15 cellular contexts compared by ENCODE assay signal in the genomic region with DNA sequence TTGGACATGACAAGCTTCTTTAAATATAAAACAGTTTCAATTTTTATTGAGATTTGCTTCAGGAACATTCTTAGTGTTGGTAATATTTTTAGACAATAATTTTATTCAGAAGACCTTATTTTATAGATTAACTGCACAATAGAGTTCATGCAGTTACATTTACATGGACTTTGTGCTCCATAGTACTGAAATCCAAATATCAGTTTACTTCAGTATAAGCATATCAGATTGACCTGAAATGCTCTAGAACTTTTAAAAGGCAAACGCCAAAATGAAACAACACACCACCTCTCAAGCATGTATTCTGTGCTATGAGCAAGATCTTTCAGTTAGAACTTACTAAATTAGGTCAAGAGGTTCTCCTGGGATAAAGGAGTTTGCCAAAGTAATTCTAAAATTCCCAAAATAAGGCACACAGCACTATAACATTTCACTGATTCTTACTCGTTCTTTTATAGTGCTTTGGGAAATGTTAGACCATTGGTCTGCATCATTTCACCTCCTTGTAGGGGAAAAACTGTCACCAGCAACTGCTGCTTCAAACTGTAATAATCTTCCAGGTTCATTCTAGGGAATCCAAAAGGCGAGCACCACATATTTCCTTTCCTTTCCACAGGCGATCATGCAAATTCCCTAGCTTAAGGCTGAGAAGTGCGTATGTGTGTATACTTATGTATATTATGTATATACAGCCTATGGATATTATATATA.
"Had no signal": no experiment of that assay in that cellular context is flagged by ENCODE, and none has a peak within 500 bp of the region (broad histone marks: within the 10 kb centered on the region; RNA-seq: fewer than 3 reads in every experiment).

No MANE protein-coding gene starts in this region.

- H3K36me3 ChIP-seq: adrenal gland, esophagus squamous epithelium, ovary had no signal

- ATAC-seq: activated CD4-positive, alpha-beta T cell treated with anti-CD3 and anti-CD28 coated beads for 36 hours; left colon; naive thymus-derived CD4-positive, alpha-beta T cell had no signal

- H3K27me3 ChIP-seq: adrenal gland, esophagus squamous epithelium, hepatocyte, ovary, testis had no signal

- H3K27ac ChIP-seq: adrenal gland, hepatocyte, ovary, skin epidermis, testis had no signal

- H3K4me3 ChIP-seq: adrenal gland, esophagus squamous epithelium, hepatocyte, ovary, skin epidermis, testis had no signal

- DNase-seq: activated CD4-positive, alpha-beta T cell treated with anti-CD3 and anti-CD28 coated beads for 36 hours; activated CD4-positive, alpha-beta T cell treated with anti-CD3 and anti-CD28 coated beads, Interleukin-2, amount 50 U/mL, for 48 hours; activated gamma-delta T cell; adrenal gland; dermis blood vessel endothelial cell; effector memory CD4-positive, alpha-beta T cell; esophagus squamous epithelium; left colon; naive thymus-derived CD4-positive, alpha-beta T cell; ovary; retina; SW 1271; testis had no signal

- H3K9me3 ChIP-seq: adrenal gland, esophagus squamous epithelium, ovary, testis had no signal
